Comparison of ENCODE assay signal across 8 cellular contexts in the genomic region with DNA sequence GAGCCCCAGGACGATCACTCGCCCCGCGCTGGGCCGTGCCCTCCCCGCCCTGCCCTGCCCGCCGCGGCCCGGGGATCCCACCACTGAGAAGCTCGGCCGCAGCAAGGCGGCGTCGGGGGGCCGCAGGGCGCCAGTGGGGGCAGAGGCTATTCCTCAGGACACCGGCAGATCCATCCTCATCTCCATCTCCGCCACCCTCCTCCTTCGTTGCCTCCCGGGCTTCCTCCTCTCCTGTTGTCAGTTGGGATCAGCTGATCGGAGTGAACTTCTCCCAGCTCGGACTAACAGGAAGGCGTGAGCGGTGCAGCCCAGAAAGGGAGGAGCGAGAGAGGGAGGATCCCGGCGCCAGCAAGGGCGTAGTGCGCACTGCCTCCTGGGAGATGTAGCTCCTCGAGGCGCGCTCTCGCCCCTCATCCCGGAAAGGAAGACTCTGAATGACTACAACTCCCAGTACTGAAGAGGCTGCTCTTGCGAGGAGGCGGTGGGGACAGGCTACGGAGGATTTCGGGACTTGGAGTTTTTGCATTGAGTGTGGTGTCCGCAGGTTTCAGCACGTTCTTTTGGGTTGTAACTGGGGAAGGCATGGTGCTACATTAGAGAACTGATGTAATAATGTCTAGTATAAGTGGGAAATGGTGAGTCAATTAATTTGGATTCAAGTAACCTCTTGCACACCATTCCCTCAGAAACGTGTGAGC. TPM values are rescaled to one million over a fixed set of nuclear protein-coding genes. Genes with fewer than 3 reads are reported as not detected.
A peak's percentile ranks its signal among the peaks of the same experiment; 100 is the strongest.
DNase-seq lines count a peak whose midpoint lies in the region; ATAC-seq and TF ChIP-seq lines count a peak whose summit lies in the region.

A gene with protein sequence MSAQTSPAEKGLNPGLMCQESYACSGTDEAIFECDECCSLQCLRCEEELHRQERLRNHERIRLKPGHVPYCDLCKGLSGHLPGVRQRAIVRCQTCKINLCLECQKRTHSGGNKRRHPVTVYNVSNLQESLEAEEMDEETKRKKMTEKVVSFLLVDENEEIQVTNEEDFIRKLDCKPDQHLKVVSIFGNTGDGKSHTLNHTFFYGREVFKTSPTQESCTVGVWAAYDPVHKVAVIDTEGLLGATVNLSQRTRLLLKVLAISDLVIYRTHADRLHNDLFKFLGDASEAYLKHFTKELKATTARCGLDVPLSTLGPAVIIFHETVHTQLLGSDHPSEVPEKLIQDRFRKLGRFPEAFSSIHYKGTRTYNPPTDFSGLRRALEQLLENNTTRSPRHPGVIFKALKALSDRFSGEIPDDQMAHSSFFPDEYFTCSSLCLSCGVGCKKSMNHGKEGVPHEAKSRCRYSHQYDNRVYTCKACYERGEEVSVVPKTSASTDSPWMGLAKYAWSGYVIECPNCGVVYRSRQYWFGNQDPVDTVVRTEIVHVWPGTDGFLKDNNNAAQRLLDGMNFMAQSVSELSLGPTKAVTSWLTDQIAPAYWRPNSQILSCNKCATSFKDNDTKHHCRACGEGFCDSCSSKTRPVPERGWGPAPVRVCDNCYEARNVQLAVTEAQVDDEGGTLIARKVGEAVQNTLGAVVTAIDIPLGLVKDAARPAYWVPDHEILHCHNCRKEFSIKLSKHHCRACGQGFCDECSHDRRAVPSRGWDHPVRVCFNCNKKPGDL (minus strand): TSS at position 262 of the 698 bp plus-strand sequence. CDS start 2,598 bp downstream, outside the sequence.

- H3K9me3 Mint-ChIP-seq in activated naive CD4-positive, alpha-beta T cell treated with anti-CD3 and anti-CD28 coated beads, Interleukin-2, amount 50 U/mL, for 72 hours = no peaks in the 10 kb centered on the region

- peaks cover 14 to 34% of the 10 kb centered on the region in 2 donors for H3K36me3 Mint-ChIP-seq in activated naive CD4-positive, alpha-beta T cell treated with anti-CD3 and anti-CD28 coated beads, Interleukin-2, amount 50 U/mL, for 72 hours

- H3K27ac Mint-ChIP-seq in activated naive CD4-positive, alpha-beta T cell treated with anti-CD3 and anti-CD28 coated beads, Interleukin-2, amount 50 U/mL, for 72 hours = peak within 1 kb of the TSS; percentile 87 to 94

- H3K27ac ChIP-seq in temporal lobe (ENCODE audit: low read depth, low read length) = no peak within 1 kb of the TSS

- ATAC-seq in HG02588 (IDR thresholded peaks at IDR 0.05; ENCODE audit: unreplicated experiment) = peak; percentile 96
- peak; percentile 100 for ATAC-seq in SK-N-SH treated with all-trans-retinoic acid at 6 μM for 48 hours
- peak; percentile 99 to 100 for ATAC-seq in activated naive CD4-positive, alpha-beta T cell treated with anti-CD3 and anti-CD28 coated beads, Interleukin-2, amount 50 U/mL, for 72 hours

- DNase-seq in GM04504 (ENCODE audit: low read depth) (peak; percentile 99), NCI-H1092 (lab: John Stamatoyannopoulos, UW) (peak; percentile 96), glomerular endothelial cell (ENCODE audit: extremely low read depth, low read depth, low spot score) (peak; percentile 89), occipital lobe (lab: John Stamatoyannopoulos, UW) (peak; percentile 98)
- DNase-seq in activated naive CD4-positive, alpha-beta T cell treated with anti-CD3 and anti-CD28 coated beads, Interleukin-2, amount 50 U/mL, for 72 hours (ENCODE audit: low spot score in 2 of 2) = peak; percentile 85 to 91

TF ChIP-seq in SK-N-SH treated with all-trans-retinoic acid at 6 μM for 48 hours, 23 proteins besides CTCF, POLR2A, EP300 and RAD21:
- TF ChIP-seq SNAI2 (CRISPR knock-in tag; IDR thresholded peaks at IDR 0.05) (no peak), PATZ1 (CRISPR knock-in tag; IDR thresholded peaks at IDR 0.05; ENCODE audit: borderline replicate concordance) (no peak), TSHZ2 (CRISPR knock-in tag; IDR thresholded peaks at IDR 0.05) (peak; percentile 56; the same call in 1 of the 2 replicates)

RNA-seq across cellular contexts. Expression of the gene that starts here (rescaled TPM):
- total RNA-seq in activated naive CD4-positive, alpha-beta T cell treated with anti-CD3 and anti-CD28 coated beads, Interleukin-2, amount 50 U/mL, for 72 hours = 10 to 100 TPM; 13.9 to 23.1 TPM
- total RNA-seq in glomerular endothelial cell (28.5 and 34.6 TPM in 2 replicates), occipital lobe (12.2 TPM), temporal lobe (12.3 TPM)
